Comparison of ENCODE assay signal across 8 cellular contexts in genomic region chr14:102139248-102140026, GRCh38. TPM values are rescaled to one million over a fixed set of nuclear protein-coding genes. Genes with fewer than 3 reads are reported as not detected.
DNase-seq lines count a peak whose midpoint lies in the region; ATAC-seq and TF ChIP-seq lines count a peak whose summit lies in the region.

TSS of gene WDR20 (plus strand) at chr14:102139897. CDS start at chr14:102139924, 27 bp downstream.

- TF ChIP-seq POLR2A in prostate gland (IDR thresholded peaks at IDR 0.05), result peak; percentile 66

- peak; percentile 83 for ATAC-seq in HG02884 (IDR thresholded peaks at IDR 0.05; ENCODE audit: unreplicated experiment)

- H3K27ac ChIP-seq in left ventricle myocardium inferior (replicated peaks) (peak within 1 kb of the TSS; percentile 87), prostate gland (peak within 1 kb of the TSS; percentile 86 to 87), urinary bladder (ENCODE audit: low read depth) (peak within 1 kb of the TSS; percentile 71)

- peaks cover 45% of the 10 kb centered on the region for H3K4me1 ChIP-seq in left ventricle myocardium inferior
- no peaks in the 10 kb centered on the region for H3K4me1 ChIP-seq in prostate gland (replicated peaks)
- H3K4me1 ChIP-seq in urinary bladder (ENCODE audit: insufficient read depth), result no peaks in the 10 kb centered on the region

- peak; percentile 19 for TF ChIP-seq CTCF in GM13977 (IDR thresholded peaks at IDR 0.05; ENCODE audit: extremely low read depth, insufficient read depth, missing control alignments)
- TF ChIP-seq CTCF in left ventricle myocardium inferior (IDR thresholded peaks at IDR 0.05; ENCODE audit: borderline replicate concordance), result no peak
- no peak for TF ChIP-seq CTCF in prostate gland (IDR thresholded peaks at IDR 0.05)

- peak; percentile 100 for DNase-seq in GM13977 (ENCODE audit: low spot score)
- peak; percentile 85 for DNase-seq in NCI-H146 treated with DMSO at 0.1 percent for 48 hours (lab: John Stamatoyannopoulos, UW; ENCODE audit: unreplicated experiment)
- peak; percentile 89 for DNase-seq in amniotic stem cell (lab: John Stamatoyannopoulos, UW)
- DNase-seq in left ventricle myocardium inferior, result peak; percentile 98
- peak; percentile 98 for DNase-seq in prostate gland (ENCODE audit: low spot score)

- H3K9me3 ChIP-seq in left ventricle myocardium inferior (replicated peaks) (no peaks in the 10 kb centered on the region), prostate gland (no peaks in the 10 kb centered on the region)

- in situ Hi-C loops in GM13977 (cut with MboI; ENCODE audit: low pct_unique_long_range_greater_than_20kb, low sequenced_read_pairs, unreplicated experiment), result no loop called here

- peak within 1 kb of the TSS; percentile 94 for H3K4me3 ChIP-seq in left ventricle myocardium inferior
- H3K4me3 ChIP-seq in prostate gland, result peak within 1 kb of the TSS; percentile 79 to 94
- peak within 1 kb of the TSS; percentile 98 for H3K4me3 ChIP-seq in urinary bladder (ENCODE audit: low read depth, low read length)

- intact Hi-C loops in T-helper 1 cell treated with Interleukin-12 subunit alpha and Interleukin-12 subunit beta and Interleukin-4 antibody, amounts not matched to agents 30 ng/mL and 1 ng/mL, for 36 hours (cut with micrococcal nuclease), result loop anchor here (1.0 to 5.0 kb wide), 13 partner anchors 52 to 1193 kb away; partner anchors contain the start of genes CINP, DYNC1H1, HSP90AA1 and MOK
- intact Hi-C loops in left ventricle myocardium inferior (cut with micrococcal nuclease), result no loop called here
- intact Hi-C loops in prostate gland (cut with DNase I), result no loop called here

- H3K27me3 ChIP-seq in left ventricle myocardium inferior (ENCODE audit: low read depth) (no peaks in the 10 kb centered on the region), prostate gland (replicated peaks; ENCODE audit: insufficient read depth) (no peaks in the 10 kb centered on the region)

- H3K36me3 ChIP-seq in left ventricle myocardium inferior (peaks cover 3% of the 10 kb centered on the region), prostate gland (no peaks in the 10 kb centered on the region), urinary bladder (ENCODE audit: insufficient read depth) (no peaks in the 10 kb centered on the region)

- under 1% methylated on average over 66 of the region's 67 CpGs for WGBS in prostate gland
- WGBS in urinary bladder, result under 1% methylated on average over 67 of the region's 67 CpGs

RNA-seq across cellular contexts. Expression of gene WDR20, which starts in this region (rescaled TPM):
- total RNA-seq in T-helper 1 cell treated with Interleukin-12 subunit alpha and Interleukin-12 subunit beta and Interleukin-4 antibody, amounts not matched to agents 30 ng/mL and 1 ng/mL, for 36 hours, result 39.8 and 41.4 TPM in 2 replicates
- total RNA-seq in left ventricle myocardium inferior (20.9 TPM), prostate gland (10 to 100 TPM; 36.6 to 38.6 TPM), urinary bladder (27.0 TPM)
- 15.6 TPM for polyA plus RNA-seq in urinary bladder

Comparison
In these comparisons a context has a peak if more than half of its experiments do, and no peak if none do; other contexts are left out.
1. Peak in every context shown above with its lines: DNase-seq, ATAC-seq, H3K4me3 ChIP-seq and H3K27ac ChIP-seq.